40 cellular contexts compared by ENCODE assay signal in genomic region chr1:14102180-14102579, GRCh38.
"Had no signal": no experiment of that assay in that cellular context is flagged by ENCODE, and none has a peak within 500 bp of the region (broad histone marks: within the 10 kb centered on the region; RNA-seq: fewer than 3 reads in every experiment).

No MANE protein-coding gene starts in this region.

- H3K9me3 Mint-ChIP-seq: activated B cell treated with CpG ODN at 0.5 μM for 24 hours; activated CD4-positive, alpha-beta memory T cell treated with anti-CD3 and anti-CD28 coated beads for 36 hours; activated CD4-positive, alpha-beta T cell treated with anti-CD3 and anti-CD28 coated beads, Interleukin-2, amount 10 ng/mL, durations not matched to agents 24 days and 14 days; activated CD8-positive, alpha-beta T cell treated with anti-CD3 and anti-CD28 coated beads for 36 hours; activated naive CD4-positive, alpha-beta T cell treated with anti-CD3 and anti-CD28 coated beads for 36 hours; activated naive CD4-positive, alpha-beta T cell treated with anti-CD3 and anti-CD28 coated beads, Interleukin-2, amount 50 U/mL, for 72 hours; activated naive CD8-positive, alpha-beta T cell treated with anti-CD3 and anti-CD28 coated beads for 36 hours; activated T-cell treated with anti-CD3 and anti-CD28 coated beads, Interleukin-2, amount 50 U/mL, for 4 hours; activated T-cell treated with anti-CD3 and anti-CD28 coated beads, Interleukin-2, amount 50 U/mL, for 72 hours; activated T-helper 1 cell treated with anti-CD3 and anti-CD28 coated beads, Interleukin-12 subunit alpha, Interleukin-12 subunit beta, Interleukin-2, Interleukin-4 antibody, amounts not matched to agents 30 ng/mL and 10 ng/mL and 1 ng/mL, durations not matched to agents 14 hours and 24 hours and 36 hours; central memory CD8-positive, alpha-beta T cell; T-helper 1 cell treated with Interleukin-12 subunit alpha and Interleukin-12 subunit beta and Interleukin-4 antibody, amounts not matched to agents 30 μg/mL and 1 μg/mL, for 36 hours; T-helper 2 cell treated with Interferon-gamma antibody and Interleukin-4, amounts not matched to agents 5 μg/mL and 100 μg/mL, for 36 hours had no signal

- H3K27me3 ChIP-seq: adrenal gland, body of pancreas, brain microvascular endothelial cell, cardiac muscle cell had no signal

- H3K9me3 ChIP-seq: adrenal gland, body of pancreas had no signal

- ATAC-seq: activated CD8-positive, alpha-beta T cell treated with anti-CD3 and anti-CD28 coated beads for 36 hours; activated naive CD4-positive, alpha-beta T cell treated with anti-CD3 and anti-CD28 coated beads, Interleukin-2, amount 50 U/mL, for 72 hours; activated T-cell treated with anti-CD3 and anti-CD28 coated beads, Interleukin-2, amount 50 U/mL, for 4 hours; activated T-cell treated with anti-CD3 and anti-CD28 coated beads, Interleukin-2, amount 50 U/mL, for 72 hours; activated T-helper 17 cell treated with anti-CD3 and anti-CD28 coated beads, Interleukin-2, amount 50 U/mL, for 72 hours; body of pancreas had no signal

- H3K27me3 Mint-ChIP-seq: activated CD4-positive, alpha-beta T cell treated with anti-CD3 and anti-CD28 coated beads, Interleukin-2, amount 10 ng/mL, durations not matched to agents 24 days and 14 days had no signal

- H3K4me3 ChIP-seq: adrenal gland, body of pancreas, cardiac muscle cell had no signal

- FAIRE-seq: astrocyte, bronchial epithelial cell, TTC549 had no signal

- H3K4me1 Mint-ChIP-seq: activated B cell treated with CpG ODN at 0.5 μM for 24 hours; activated CD4-positive, alpha-beta T cell treated with anti-CD3 and anti-CD28 coated beads, Interleukin-2, amount 10 ng/mL, durations not matched to agents 24 days and 14 days; activated naive CD8-positive, alpha-beta T cell treated with anti-CD3 and anti-CD28 coated beads for 36 hours; activated T-helper 17 cell treated with anti-CD3 and anti-CD28 coated beads, Interleukin-2, amount 50 U/mL, for 72 hours; central memory CD8-positive, alpha-beta T cell had no signal

- H3K36me3 ChIP-seq: adrenal gland, brain microvascular endothelial cell, cardiac muscle cell had no signal

- DNase-seq: activated B cell treated with CpG ODN at 0.5 μM for 24 hours; activated CD4-positive, alpha-beta memory T cell treated with anti-CD3 and anti-CD28 coated beads for 36 hours; activated CD4-positive, alpha-beta T cell treated with anti-CD3 and anti-CD28 coated beads for 4 hours; activated CD4-positive, alpha-beta T cell treated with anti-CD3 and anti-CD28 coated beads, Interleukin-2, amount 10 ng/mL, durations not matched to agents 24 days and 14 days; activated CD4-positive, alpha-beta T cell treated with anti-CD3 and anti-CD28 coated beads, Interleukin-2, amount 50 U/mL, for 1 hour; activated CD4-positive, alpha-beta T cell treated with anti-CD3 and anti-CD28 coated beads, Interleukin-2, amount 50 U/mL, for 4 hours; activated CD4-positive, CD25-positive, alpha-beta regulatory T cell treated with anti-CD3 and anti-CD28 coated beads, Interleukin-2, amount 50 U/mL, for 72 hours; activated CD8-positive, alpha-beta memory T cell treated with anti-CD3 and anti-CD28 coated beads, Interleukin-2, amount 50 U/mL, for 4 hours; activated CD8-positive, alpha-beta T cell treated with anti-CD3 and anti-CD28 coated beads for 36 hours; activated effector memory CD4-positive, alpha-beta T cell treated with anti-CD3 and anti-CD28 coated beads, Interleukin-2, amount 50 U/mL, for 16 hours; activated gamma-delta T cell treated with Interleukin-2 at 50 U/mL for 16 hours; activated naive CD4-positive, alpha-beta T cell; activated naive CD4-positive, alpha-beta T cell treated with anti-CD3 and anti-CD28 coated beads for 36 hours; activated naive CD4-positive, alpha-beta T cell treated with anti-CD3 and anti-CD28 coated beads, Interleukin-2, amount 50 U/mL, for 16 hours; activated naive CD8-positive, alpha-beta T cell treated with anti-CD3 and anti-CD28 coated beads for 36 hours; activated T-cell treated with anti-CD3 and anti-CD28 coated beads for 4 hours; activated T-cell treated with anti-CD3 and anti-CD28 coated beads, Interleukin-2, amount 50 U/mL, for 1 hour; activated T-cell treated with anti-CD3 and anti-CD28 coated beads, Interleukin-2, amount 50 U/mL, for 4 hours; activated T-cell treated with anti-CD3 and anti-CD28 coated beads, Interleukin-2, amount 50 U/mL, for 72 hours; adrenal gland; amniotic stem cell; aorta; body of pancreas; brain microvascular endothelial cell; caudate nucleus; cerebellar nuclear complex; T-helper 1 cell; T-helper 2 cell; T-helper 9 cell had no signal

- H3K27ac Mint-ChIP-seq: activated B cell treated with CpG ODN at 0.5 μM for 24 hours; activated CD4-positive, alpha-beta memory T cell treated with anti-CD3 and anti-CD28 coated beads for 36 hours; activated CD4-positive, alpha-beta T cell treated with anti-CD3 and anti-CD28 coated beads, Interleukin-2, amount 10 ng/mL, durations not matched to agents 24 days and 14 days; activated CD8-positive, alpha-beta T cell treated with anti-CD3 and anti-CD28 coated beads for 36 hours; activated naive CD4-positive, alpha-beta T cell treated with anti-CD3 and anti-CD28 coated beads for 36 hours; activated naive CD4-positive, alpha-beta T cell treated with anti-CD3 and anti-CD28 coated beads, Interleukin-2, amount 50 U/mL, for 72 hours; activated naive CD8-positive, alpha-beta T cell treated with anti-CD3 and anti-CD28 coated beads for 36 hours; activated T-cell treated with anti-CD3 and anti-CD28 coated beads, Interleukin-2, amount 50 U/mL, for 72 hours; activated T-helper 1 cell treated with anti-CD3 and anti-CD28 coated beads, Interleukin-12 subunit alpha, Interleukin-12 subunit beta, Interleukin-2, Interleukin-4 antibody, amounts not matched to agents 30 ng/mL and 10 ng/mL and 1 ng/mL, durations not matched to agents 14 hours and 24 hours and 36 hours; activated T-helper 17 cell treated with anti-CD3 and anti-CD28 coated beads, Interleukin-2, amount 50 U/mL, for 72 hours; T-helper 1 cell treated with Interleukin-12 subunit alpha and Interleukin-12 subunit beta and Interleukin-4 antibody, amounts not matched to agents 30 μg/mL and 1 μg/mL, for 36 hours; T-helper 2 cell treated with Interferon-gamma antibody and Interleukin-4, amounts not matched to agents 5 μg/mL and 100 μg/mL, for 36 hours had no signal

- H3K27ac ChIP-seq: adrenal gland, body of pancreas, brain microvascular endothelial cell, cardiac muscle cell, VCaP had no signal

- H3K4me3 Mint-ChIP-seq: activated B cell treated with CpG ODN at 0.5 μM for 24 hours; activated CD4-positive, alpha-beta memory T cell treated with anti-CD3 and anti-CD28 coated beads for 36 hours; activated CD4-positive, alpha-beta T cell treated with anti-CD3 and anti-CD28 coated beads, Interleukin-2, amount 10 ng/mL, durations not matched to agents 24 days and 14 days; activated CD8-positive, alpha-beta T cell treated with anti-CD3 and anti-CD28 coated beads for 36 hours; activated naive CD4-positive, alpha-beta T cell treated with anti-CD3 and anti-CD28 coated beads for 36 hours; activated naive CD8-positive, alpha-beta T cell treated with anti-CD3 and anti-CD28 coated beads for 36 hours; activated T-cell treated with anti-CD3 and anti-CD28 coated beads, Interleukin-2, amount 50 U/mL, for 4 hours; activated T-cell treated with anti-CD3 and anti-CD28 coated beads, Interleukin-2, amount 50 U/mL, for 72 hours; activated T-helper 1 cell treated with anti-CD3 and anti-CD28 coated beads, Interleukin-12 subunit alpha, Interleukin-12 subunit beta, Interleukin-2, Interleukin-4 antibody, amounts not matched to agents 30 ng/mL and 10 ng/mL and 1 ng/mL, durations not matched to agents 14 hours and 24 hours and 36 hours; activated T-helper 17 cell treated with anti-CD3 and anti-CD28 coated beads, Interleukin-2, amount 50 U/mL, for 72 hours; central memory CD8-positive, alpha-beta T cell; T-helper 1 cell treated with Interleukin-12 subunit alpha and Interleukin-12 subunit beta and Interleukin-4 antibody, amounts not matched to agents 30 μg/mL and 1 μg/mL, for 36 hours; T-helper 2 cell treated with Interferon-gamma antibody and Interleukin-4, amounts not matched to agents 5 μg/mL and 100 μg/mL, for 36 hours had no signal

- H3K36me3 Mint-ChIP-seq: activated CD4-positive, alpha-beta memory T cell treated with anti-CD3 and anti-CD28 coated beads for 36 hours; activated naive CD4-positive, alpha-beta T cell treated with anti-CD3 and anti-CD28 coated beads, Interleukin-2, amount 50 U/mL, for 72 hours; activated naive CD8-positive, alpha-beta T cell treated with anti-CD3 and anti-CD28 coated beads for 36 hours had no signal

- H3K4me1 ChIP-seq: adrenal gland, body of pancreas had no signal
